9 cellular contexts compared by ENCODE assay signal in the genomic region with DNA sequence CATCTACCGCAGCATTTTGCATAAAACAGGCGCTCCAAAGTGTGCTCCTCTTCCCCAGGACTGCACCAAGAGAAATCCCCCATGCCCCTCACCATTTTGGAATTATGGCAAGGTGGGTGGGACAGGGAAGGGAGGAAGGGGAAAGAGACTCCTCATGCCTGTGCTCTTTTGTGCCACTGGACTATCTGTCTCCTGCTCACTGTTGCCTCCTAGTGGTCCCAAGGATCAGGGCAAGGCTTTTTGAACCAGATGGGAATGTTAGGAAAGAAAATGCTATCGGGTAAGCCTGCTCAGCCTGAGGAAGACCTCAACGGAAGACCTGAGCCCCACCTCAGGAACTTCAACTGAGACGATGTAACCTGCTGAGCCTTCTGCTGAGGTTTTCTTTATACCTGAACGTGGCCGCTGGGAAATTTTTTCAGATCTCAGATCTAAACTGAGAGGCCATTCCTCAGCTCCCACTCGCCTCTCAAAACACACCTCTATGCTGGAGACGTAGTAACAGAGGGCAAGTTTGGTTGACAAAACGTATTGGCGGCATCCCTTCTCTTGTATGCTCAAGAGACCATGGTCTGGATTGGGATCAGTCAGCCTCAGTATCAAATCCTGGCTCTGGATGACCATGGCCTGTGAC. TPM values are rescaled to one million over a fixed set of nuclear protein-coding genes. Genes with fewer than 3 reads are reported as not detected.
DNase-seq lines count a peak whose midpoint lies in the region; ATAC-seq lines count a peak whose summit lies in the region.
"Had no signal": no experiment of that assay in that cellular context is flagged by ENCODE, and none has a peak within 500 bp of the region (broad histone marks: within the 10 kb centered on the region; RNA-seq: fewer than 3 reads in every experiment).

No MANE protein-coding gene starts in this region.

- H3K27me3 ChIP-seq in NT2/D1 (ENCODE audit: insufficient read depth, insufficient read length): no peaks in the 10 kb centered on the region

- no peaks in the 10 kb centered on the region for H3K4me1 ChIP-seq in NT2/D1 (ENCODE audit: insufficient read depth, insufficient read length)

- H3K4me1 Mint-ChIP-seq in activated naive CD4-positive, alpha-beta T cell treated with anti-CD3 and anti-CD28 coated beads for 36 hours (ENCODE audit: low read depth): no peaks in the 10 kb centered on the region

- ATAC-seq in HG02870 (IDR thresholded peaks at IDR 0.05; ENCODE audit: unreplicated experiment): no peak

- CTCF ChIA-PET in activated naive CD4-positive, alpha-beta T cell treated with anti-CD3 and anti-CD28 coated beads for 36 hours (lab: Charles Lee): interaction anchor here (0.6 to 1.1 kb wide), 7 partner anchors 12 to 179 kb away, joined by 3 read pairs; partner anchors contain the start of gene MYO1D

- H3K9me3 Mint-ChIP-seq in activated naive CD4-positive, alpha-beta T cell treated with anti-CD3 and anti-CD28 coated beads for 36 hours: no peaks in the 10 kb centered on the region

- H3K9me3 ChIP-seq in NT2/D1 (ENCODE audit: insufficient read depth, low read length): no peaks in the 10 kb centered on the region

- DNase-seq in Ammon's horn (ENCODE audit: low spot score): peak; percentile 24
- peak; percentile 33 for DNase-seq in GM19238 (ENCODE audit: insufficient read length, low spot score)
- DNase-seq in NT2/D1 (ENCODE audit: low read depth, low spot score): peak; percentile 44
- DNase-seq in activated naive CD4-positive, alpha-beta T cell treated with anti-CD3 and anti-CD28 coated beads for 36 hours: peak; percentile 58
- DNase-seq in hepatic stellate cell (ENCODE audit: low spot score): peak; percentile 66
- peak; percentile 7 to 43 (median 12) for DNase-seq in stimulated activated CD4-positive, alpha-beta T cell treated with anti-CD3 and anti-CD28 coated beads, Interleukin-1b, Interleukin-23, amount 100 ng/mL, for 24 hours (ENCODE audit: low read depth in 4 of 4, low spot score in 1 of 4)
- no peak for DNase-seq in effector CD4-positive, alpha-beta T cell

- intact Hi-C loops in activated naive CD4-positive, alpha-beta T cell treated with anti-CD3 and anti-CD28 coated beads for 36 hours (cut with micrococcal nuclease): no loop called here

- H3K9ac ChIP-seq in NT2/D1 (ENCODE audit: insufficient read length, low read depth): no peak overlapping the region

- no peak overlapping the region for H3K27ac Mint-ChIP-seq in activated naive CD4-positive, alpha-beta T cell treated with anti-CD3 and anti-CD28 coated beads for 36 hours

- H3K4me3 ChIP-seq in NT2/D1 (ENCODE audit: insufficient read length, low read depth): no peak overlapping the region

- H3K4me3 Mint-ChIP-seq in activated naive CD4-positive, alpha-beta T cell treated with anti-CD3 and anti-CD28 coated beads for 36 hours: no peak overlapping the region

- H3K27me3 Mint-ChIP-seq in activated naive CD4-positive, alpha-beta T cell treated with anti-CD3 and anti-CD28 coated beads for 36 hours (ENCODE audit: low read depth): peaks cover 10% of the 10 kb centered on the region

- H3K36me3 ChIP-seq in NT2/D1 (ENCODE audit: insufficient read depth, insufficient read length, low read length): no peaks in the 10 kb centered on the region

- H3K36me3 Mint-ChIP-seq in activated naive CD4-positive, alpha-beta T cell treated with anti-CD3 and anti-CD28 coated beads for 36 hours (ENCODE audit: low read depth): no peaks in the 10 kb centered on the region

RNA-seq across cellular contexts. Expression of gene SPACA3, which starts 58.3 kb away (rescaled TPM):
- total RNA-seq in activated naive CD4-positive, alpha-beta T cell treated with anti-CD3 and anti-CD28 coated beads for 36 hours: not detected
- total RNA-seq: mononuclear cell had no signal
